Comparison of ENCODE assay signal across 8 cellular contexts in genomic region chr9:136807281-136808074, GRCh38. TPM values are rescaled to one million over a fixed set of nuclear protein-coding genes. Genes with fewer than 3 reads are reported as not detected.
DNase-seq lines count a peak whose midpoint lies in the region; ATAC-seq and TF ChIP-seq lines count a peak whose summit lies in the region.

Gene RABL6 (plus strand): TSS chr9:136807948. CDS start chr9:136808197, 249 bp downstream.

- TF ChIP-seq POLR2A in stomach (IDR thresholded peaks at IDR 0.05) = no peak

- BruUV-seq in Caco-2 (replicated peaks; lab: Mats Ljungman, UMichigan) = TSS peak; percentile 62

- H3K79me2 ChIP-seq in neural cell (replicated peaks; ENCODE audit: insufficient read depth, low read length) = peaks cover 28% of the 10 kb centered on the region

- TF ChIP-seq CTCF in Caco-2 (IDR thresholded peaks at IDR 0.05; ENCODE audit: insufficient read depth in 1 of 2, low read depth in 1 of 2, low read length in 1 of 2, severe bottlenecking in 1 of 2, unreplicated experiment in 1 of 2) = no peak
- no peak for TF ChIP-seq CTCF in neural cell (IDR thresholded peaks at IDR 0.05; ENCODE audit: poor library complexity, severe bottlenecking)
- TF ChIP-seq CTCF in stomach (IDR thresholded peaks at IDR 0.05) = no peak

- H3F3A ChIP-seq in neural cell (ENCODE audit: insufficient read depth, low read length, poor library complexity, severe bottlenecking) = no peaks in the 10 kb centered on the region

- H3K36me3 Mint-ChIP-seq in Caco-2 (ENCODE audit: insufficient read depth, unreplicated experiment) = peaks cover 55% of the 10 kb centered on the region

- H3K4me1 Mint-ChIP-seq in Caco-2 (ENCODE audit: low read depth, unreplicated experiment) = peaks cover 6% of the 10 kb centered on the region

- H3K9me3 ChIP-seq in Caco-2 = no peaks in the 10 kb centered on the region
- no peaks in the 10 kb centered on the region for H3K9me3 ChIP-seq in neural cell (ENCODE audit: low read length)
- H3K9me3 ChIP-seq in stomach = no peaks in the 10 kb centered on the region

- POLR2A ChIA-PET in Caco-2 (lab: Charles Lee) = interaction anchor here (0.6 to 1.3 kb wide), 3 partner anchors 28 to 279 kb away, joined by 3 to 6 read pairs (median 3); partner anchors contain the start of genes MAN1B1 and SAPCD2

- H3K4me3 Mint-ChIP-seq in Caco-2 (ENCODE audit: unreplicated experiment) = peak within 1 kb of the TSS; percentile 75

- no peaks in the 10 kb centered on the region for H3K27me3 ChIP-seq in Caco-2 (replicated peaks; ENCODE audit: control insufficient read depth, insufficient read depth, low read length)
- H3K27me3 ChIP-seq in neural cell (ENCODE audit: insufficient read depth, low read depth, low read length) = no peaks in the 10 kb centered on the region
- H3K27me3 ChIP-seq in stomach = peaks cover 0 to 3% (median 0%) of the 10 kb centered on the region in 3 donors

- no peaks in the 10 kb centered on the region for H3K9me2 ChIP-seq in neural cell (ENCODE audit: insufficient read depth, low read length)

- intact Hi-C loops in Caco-2 (cut with micrococcal nuclease; ENCODE audit: unreplicated experiment) = loop anchor here (5.0 kb wide), 1 partner anchor 40 kb away; the partner anchor contains the start of gene PHPT1
- intact Hi-C loops in stomach (cut with DNase I; ENCODE audit: low total_unique reads) = no loop called here

- peak; percentile 66 to 86 for DNase-seq in Caco-2
- peak; percentile 73 for DNase-seq in HT-29 (ENCODE audit: low spot score)
- peak; percentile 91 for DNase-seq in RPMI8226
- peak; percentile 74 for DNase-seq in activated T-helper 9 cell treated with anti-CD3 and anti-CD28 coated beads, Interleukin-2, amount 50 U/mL, for 16 hours (ENCODE audit: low read depth)
- DNase-seq in fibroblast of the conjunctiva (ENCODE audit: low read depth) = peak; percentile 35
- DNase-seq in stomach = peak; percentile 79

- no peak for TF ChIP-seq RAD21 in neural cell (conservative IDR thresholded peaks at IDR 0.05)

- peak; percentile 56 for ATAC-seq in GM19467 (IDR thresholded peaks at IDR 0.05; ENCODE audit: unreplicated experiment)

- H3K27ac ChIP-seq in neural cell (ENCODE audit: low read length) (peak within 1 kb of the TSS; percentile 76), stomach (peak within 1 kb of the TSS; percentile 88 to 96 (median 93))

- no peaks in the 10 kb centered on the region for H3K9me3 Mint-ChIP-seq in Caco-2 (ENCODE audit: unreplicated experiment)

- no peaks in the 10 kb centered on the region for H4K20me1 ChIP-seq in neural cell (ENCODE audit: insufficient read depth)

- peak within 1 kb of the TSS; percentile 78 for H3K27ac Mint-ChIP-seq in Caco-2 (ENCODE audit: unreplicated experiment)

- H2AFZ ChIP-seq in neural cell (ENCODE audit: low read depth, low read length) = peak within 1 kb of the TSS; percentile 60

- CTCF ChIA-PET in Caco-2 (lab: Charles Lee) = interaction anchor here (0.7 to 1.4 kb wide), 3 partner anchors 35 to 81 kb away, joined by 3 to 5 read pairs (median 4); partner anchors contain the start of gene AJM1

- H3K4me1 ChIP-seq in Caco-2 (peaks cover 18% of the 10 kb centered on the region; the same call in 1 of the 2 replicates), stomach (peaks cover 30 to 57% (median 47%) of the 10 kb centered on the region in 4 donors)

- peak within 1 kb of the TSS; percentile 80 for H3K9ac ChIP-seq in neural cell (ENCODE audit: low read length)

- 0 to 1% (median 1%) methylated on average over 23 to 96 of the region's 96 CpGs for WGBS in stomach, 5 donors

- peaks cover 3% of the 10 kb centered on the region for H3K36me3 ChIP-seq in Caco-2 (ENCODE audit: control insufficient read depth, insufficient read depth, low read length)
- no peaks in the 10 kb centered on the region for H3K36me3 ChIP-seq in neural cell (ENCODE audit: insufficient read depth, low read length)
- peaks cover 0 to 26% (median 13%) of the 10 kb centered on the region in 4 donors for H3K36me3 ChIP-seq in stomach

- H3K4me2 ChIP-seq in neural cell (ENCODE audit: low read length) = peak within 1 kb of the TSS; percentile 95

- H3K27me3 Mint-ChIP-seq in Caco-2 (ENCODE audit: insufficient read depth, unreplicated experiment) = no peaks in the 10 kb centered on the region

- TF ChIP-seq EP300 in neural cell (conservative IDR thresholded peaks at IDR 0.05; ENCODE audit: poor library complexity, severe bottlenecking) (peak; percentile 46), stomach (IDR thresholded peaks at IDR 0.05) (no peak)

- H3K4me3 ChIP-seq in Caco-2 (ENCODE audit: low read depth, low read length) (peak within 1 kb of the TSS; percentile 90), neural cell (ENCODE audit: low read length) (peak within 1 kb of the TSS; percentile 80), stomach (peak within 1 kb of the TSS; percentile 94 to 100 (median 98))

TF ChIP-seq in neural cell, 6 proteins besides CTCF, POLR2A, EP300 and RAD21:
- TF ChIP-seq REST (IDR thresholded peaks at IDR 0.05; ENCODE audit: borderline replicate concordance) (peak; percentile 54), TAF1 (IDR thresholded peaks at IDR 0.05; ENCODE audit: low read depth) (peak; percentile 83), SMC3 (conservative IDR thresholded peaks at IDR 0.05; ENCODE audit: poor library complexity) (no peak), MXI1 (conservative IDR thresholded peaks at IDR 0.05; ENCODE audit: poor library complexity, severe bottlenecking) (peak; percentile 65), POLR2AphosphoS5 (IDR thresholded peaks at IDR 0.05) (peak; percentile 79), EZH2 (IDR thresholded peaks at IDR 0.05; ENCODE audit: borderline replicate concordance, insufficient read depth, low read length, poor library complexity, severe bottlenecking) (no peak)

RNA-seq across cellular contexts. Expression of gene RABL6, which starts in this region (rescaled TPM):
- total RNA-seq in Caco-2 (2022) (134 and 138 TPM in 2 replicates), stomach (100 to 1,000 TPM in 1 of 5 donors, 10 to 100 TPM in 4; 47.4 to 615 (median 65.1) TPM)
- 242 and 247 TPM in 2 replicates for total RNA-seq in HT-29 (2014; rRNA removed; shearing (Covaris generic))
- polyA plus RNA-seq in neural cell (46.4 and 58.8 TPM in 2 replicates), stomach (10 to 100 TPM; 54.2 to 82.1 (median 56.0) TPM)
- 82.0 and 87.6 TPM in 2 replicates for polyA minus RNA-seq in neural cell

Comparison
In these comparisons a context has a peak if more than half of its experiments do, and no peak if none do; other contexts are left out.
1. Peak in every context shown above with its lines: DNase-seq, ATAC-seq, H3K4me3 ChIP-seq and H3K27ac ChIP-seq.
2. DNase-seq: peak in every context shown above with its lines; median percentile 91 in RPMI8226; 79 in stomach; 76 in Caco-2; 74 in activated T-helper 9 cell treated with anti-CD3 and anti-CD28 coated beads, Interleukin-2, amount 50 U/mL, for 16 hours; 73 in HT-29; 35 in fibroblast of the conjunctiva.